In the genomic region with DNA sequence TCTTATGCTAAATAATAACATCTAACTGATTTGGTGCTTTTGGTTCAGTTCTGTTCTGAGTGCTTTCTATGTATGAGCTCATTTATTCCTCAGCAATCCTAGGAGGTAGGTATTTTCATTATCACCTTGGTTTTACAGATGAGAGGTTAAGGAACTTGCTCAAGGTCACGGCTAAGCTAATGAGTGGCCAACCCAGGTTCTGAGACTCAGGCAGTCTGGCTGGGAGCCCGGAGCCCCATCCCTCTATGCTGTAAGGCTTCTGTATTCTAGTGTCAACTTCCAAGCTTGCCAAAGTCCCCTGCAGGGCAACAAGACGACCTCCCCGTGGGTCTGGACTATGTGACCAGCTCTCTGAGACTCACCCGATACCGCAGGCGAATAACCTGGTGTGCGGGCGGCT, we compare ENCODE assay signal across 21 cellular contexts.
A peak's percentile ranks its signal among the peaks of the same experiment; 100 is the strongest.
DNase-seq lines count a peak whose midpoint lies in the region; ATAC-seq, FAIRE-seq and TF ChIP-seq lines count a peak whose summit lies in the region.
"Had no signal": no experiment of that assay in that cellular context is flagged by ENCODE, and none has a peak within 500 bp of the region (broad histone marks: within the 10 kb centered on the region; RNA-seq: fewer than 3 reads in every experiment).

No MANE protein-coding gene starts in this region.

- no peaks in the 10 kb centered on the region for H3K79me2 ChIP-seq in HepG2 (ENCODE audit: insufficient read depth, low read length)

- WGBS in HepG2 (ENCODE audit: low lambda C conversion rate) = 96% methylated on average over 4 of the region's 9 CpGs

- peaks cover 51% of the 10 kb centered on the region for H3K36me3 Mint-ChIP-seq in nephron (ENCODE audit: low read depth)

- H4K20me1 ChIP-seq in HepG2 (ENCODE audit: insufficient read depth, low read length) = no peaks in the 10 kb centered on the region

- CTCF ChIA-PET in HepG2 (lab: Yijun Ruan, JAX; ENCODE audit: low intra/inter-chr PET ratio, low total read pairs) = no interaction called here

- ATAC-seq in HepG2 = no peak
- no peak for ATAC-seq in stimulated activated naive CD8-positive, alpha-beta T cell treated with anti-CD3 and anti-CD28 coated beads, Interleukin-15, Interleukin-2, amounts not matched to agents 100 U/mL and 50 U/mL, for 24 hours
- ATAC-seq in HG03469 (IDR thresholded peaks at IDR 0.05; ENCODE audit: unreplicated experiment) = no peak

- no peak overlapping the region for H2AFZ ChIP-seq in HepG2 (ENCODE audit: low read length)

- FAIRE-seq in HepG2 (lab: Jason Lieb, UNC) = no peak
- FAIRE-seq: A204.1, D721Med, GM19239, H1 had no signal

- H3K4me1 ChIP-seq in HepG2 (ENCODE audit: insufficient read depth, low read length) = 0 out of 2 replicates have a peak, but pooled peaks cover 11% of the 10 kb centered on the region
- H3K4me1 ChIP-seq: BE2C, Caco-2 had no signal

- H3K36me3 ChIP-seq in HepG2 (replicated peaks in 1 of 2; ENCODE audit: control insufficient read depth in 1 of 2, insufficient read depth in 2 of 2, low read length in 2 of 2) = peaks cover 31 to 70% of the 10 kb centered on the region in 2 experiments

- H3K9ac ChIP-seq in HepG2 (ENCODE audit: insufficient read depth, low read depth, low read length) = no peak overlapping the region

- H3K9me3 ChIP-seq in HepG2 (ENCODE audit: low read length) = no peaks in the 10 kb centered on the region
- H3K9me3 ChIP-seq: BE2C, Caco-2 had no signal

- H3K27ac ChIP-seq in HepG2 (ENCODE audit: extremely low read length, insufficient read depth, low read length) = no peak overlapping the region
- H3K27ac ChIP-seq: HL-60 had no signal

- H3K4me3 Mint-ChIP-seq in nephron = no peak overlapping the region
- H3K4me3 Mint-ChIP-seq: CD4-positive, CD25-positive, alpha-beta regulatory T cell; H9; IgD-negative memory B cell had no signal

- TF ChIP-seq RAD21 in HepG2 (CRISPR knock-in tag; IDR thresholded peaks at IDR 0.05) = no peak

- no peaks in the 10 kb centered on the region for H3K27me3 Mint-ChIP-seq in nephron (ENCODE audit: low read depth)
- H3K27me3 Mint-ChIP-seq: CD4-positive, CD25-positive, alpha-beta regulatory T cell; IgD-negative memory B cell had no signal

- H3K4me3 ChIP-seq in epithelial cell of proximal tubule (ENCODE audit: low read depth, low read length) (no peak overlapping the region), HepG2 (replicated peaks in 1 of 3; ENCODE audit: insufficient read depth in 1 of 3, low read depth in 2 of 3, low read length in 3 of 3) (no peak overlapping the region)

- peaks cover 4% of the 10 kb centered on the region for H3K4me1 Mint-ChIP-seq in nephron
- H3K4me1 Mint-ChIP-seq: H9, IgD-negative memory B cell had no signal

- no peak for TF ChIP-seq EP300 in HepG2 (IDR thresholded peaks at IDR 0.05; ENCODE audit: low read depth in 2 of 2, low read length in 2 of 2)
- TF ChIP-seq EP300 in HepG2 (CRISPR knock-in tag; IDR thresholded peaks at IDR 0.05; ENCODE audit: borderline replicate concordance) = no peak

- TF ChIP-seq POLR2A in HepG2 (IDR thresholded peaks at IDR 0.05; ENCODE audit: insufficient read depth in 1 of 2, low read depth in 2 of 2, low read length in 2 of 2) = no peak

- BruUV-seq in HepG2 (replicated peaks; lab: Mats Ljungman, UMichigan) = no TSS peak

- peak overlapping the region in 2 of 3 experiments; percentile 22 to 24 for H3K27ac Mint-ChIP-seq in nephron
- H3K27ac Mint-ChIP-seq: CD4-positive, CD25-positive, alpha-beta regulatory T cell; H9 had no signal

- TF ChIP-seq CTCF in epithelial cell of proximal tubule (conservative IDR thresholded peaks at IDR 0.05; ENCODE audit: low read depth, low read length) (no peak), nephron (IDR thresholded peaks at IDR 0.05; ENCODE audit: unreplicated experiment in 3 of 3) (no peak), HepG2 (CRISPR knock-in tag; IDR thresholded peaks at IDR 0.05) (no peak)

- H3K4me2 ChIP-seq in HepG2 (ENCODE audit: low read depth, low read length) = no peak overlapping the region

- DNase-seq in epithelial cell of proximal tubule (ENCODE audit: low read depth) = peak; percentile 2
- DNase-seq in kidney glomerular epithelial cell (lab: John Stamatoyannopoulos, UW) = peak; percentile 1
- no peak for DNase-seq in HepG2 (ENCODE audit: low spot score)
- DNase-seq in stimulated activated naive CD8-positive, alpha-beta T cell treated with anti-CD3 and anti-CD28 coated beads, Interleukin-15, Interleukin-2, amounts not matched to agents 100 U/mL and 50 U/mL, for 24 hours = no peak
- DNase-seq: ACHN; BE2C; C1 segment of cervical spinal cord; Caco-2; CD4-positive, CD25-positive, alpha-beta regulatory T cell; DMS79; GDM1; H9; KBM-7 had no signal

- H3K27me3 ChIP-seq in HepG2 (ENCODE audit: control insufficient read depth in 1 of 2, insufficient read depth in 2 of 2, low read length in 2 of 2) = no peaks in the 10 kb centered on the region
- H3K27me3 ChIP-seq: BE2C had no signal

- intact Hi-C loops in HepG2 (cut with micrococcal nuclease; ENCODE audit: unreplicated experiment) = no loop called here

- in situ Hi-C loops in HepG2 (cut with HindIII; ENCODE audit: extremely low pct_ligation_motif_present, low pct_unique_long_range_greater_than_20kb) = no loop called here

- POLR2A ChIA-PET in HepG2 (lab: Yijun Ruan, JAX) = no interaction called here

- H3K9me3 Mint-ChIP-seq in nephron = no peaks in the 10 kb centered on the region
- H3K9me3 Mint-ChIP-seq: CD4-positive, CD25-positive, alpha-beta regulatory T cell; H9; IgD-negative memory B cell had no signal

TF ChIP-seq in HepG2, 621 proteins besides CTCF, POLR2A, EP300 and RAD21 (continues in another document):
- TF ChIP-seq PRPF4 (IDR thresholded peaks at IDR 0.05; ENCODE audit: low read depth, low read length, poor library complexity, severe bottlenecking) (no peak), NFIC (IDR thresholded peaks at IDR 0.05; ENCODE audit: low read length) (no peak), FOSL1 (CRISPR knock-in tag; IDR thresholded peaks at IDR 0.05; ENCODE audit: borderline replicate concordance) (no peak), ZNF430 (CRISPR knock-in tag; IDR thresholded peaks at IDR 0.05) (no peak)
- TF ChIP-seq, protein P1, sequence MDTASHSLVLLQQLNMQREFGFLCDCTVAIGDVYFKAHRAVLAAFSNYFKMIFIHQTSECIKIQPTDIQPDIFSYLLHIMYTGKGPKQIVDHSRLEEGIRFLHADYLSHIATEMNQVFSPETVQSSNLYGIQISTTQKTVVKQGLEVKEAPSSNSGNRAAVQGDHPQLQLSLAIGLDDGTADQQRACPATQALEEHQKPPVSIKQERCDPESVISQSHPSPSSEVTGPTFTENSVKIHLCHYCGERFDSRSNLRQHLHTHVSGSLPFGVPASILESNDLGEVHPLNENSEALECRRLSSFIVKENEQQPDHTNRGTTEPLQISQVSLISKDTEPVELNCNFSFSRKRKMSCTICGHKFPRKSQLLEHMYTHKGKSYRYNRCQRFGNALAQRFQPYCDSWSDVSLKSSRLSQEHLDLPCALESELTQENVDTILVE (CRISPR knock-in tag; IDR thresholded peaks at IDR 0.05) = no peak
- TF ChIP-seq, protein P2, sequence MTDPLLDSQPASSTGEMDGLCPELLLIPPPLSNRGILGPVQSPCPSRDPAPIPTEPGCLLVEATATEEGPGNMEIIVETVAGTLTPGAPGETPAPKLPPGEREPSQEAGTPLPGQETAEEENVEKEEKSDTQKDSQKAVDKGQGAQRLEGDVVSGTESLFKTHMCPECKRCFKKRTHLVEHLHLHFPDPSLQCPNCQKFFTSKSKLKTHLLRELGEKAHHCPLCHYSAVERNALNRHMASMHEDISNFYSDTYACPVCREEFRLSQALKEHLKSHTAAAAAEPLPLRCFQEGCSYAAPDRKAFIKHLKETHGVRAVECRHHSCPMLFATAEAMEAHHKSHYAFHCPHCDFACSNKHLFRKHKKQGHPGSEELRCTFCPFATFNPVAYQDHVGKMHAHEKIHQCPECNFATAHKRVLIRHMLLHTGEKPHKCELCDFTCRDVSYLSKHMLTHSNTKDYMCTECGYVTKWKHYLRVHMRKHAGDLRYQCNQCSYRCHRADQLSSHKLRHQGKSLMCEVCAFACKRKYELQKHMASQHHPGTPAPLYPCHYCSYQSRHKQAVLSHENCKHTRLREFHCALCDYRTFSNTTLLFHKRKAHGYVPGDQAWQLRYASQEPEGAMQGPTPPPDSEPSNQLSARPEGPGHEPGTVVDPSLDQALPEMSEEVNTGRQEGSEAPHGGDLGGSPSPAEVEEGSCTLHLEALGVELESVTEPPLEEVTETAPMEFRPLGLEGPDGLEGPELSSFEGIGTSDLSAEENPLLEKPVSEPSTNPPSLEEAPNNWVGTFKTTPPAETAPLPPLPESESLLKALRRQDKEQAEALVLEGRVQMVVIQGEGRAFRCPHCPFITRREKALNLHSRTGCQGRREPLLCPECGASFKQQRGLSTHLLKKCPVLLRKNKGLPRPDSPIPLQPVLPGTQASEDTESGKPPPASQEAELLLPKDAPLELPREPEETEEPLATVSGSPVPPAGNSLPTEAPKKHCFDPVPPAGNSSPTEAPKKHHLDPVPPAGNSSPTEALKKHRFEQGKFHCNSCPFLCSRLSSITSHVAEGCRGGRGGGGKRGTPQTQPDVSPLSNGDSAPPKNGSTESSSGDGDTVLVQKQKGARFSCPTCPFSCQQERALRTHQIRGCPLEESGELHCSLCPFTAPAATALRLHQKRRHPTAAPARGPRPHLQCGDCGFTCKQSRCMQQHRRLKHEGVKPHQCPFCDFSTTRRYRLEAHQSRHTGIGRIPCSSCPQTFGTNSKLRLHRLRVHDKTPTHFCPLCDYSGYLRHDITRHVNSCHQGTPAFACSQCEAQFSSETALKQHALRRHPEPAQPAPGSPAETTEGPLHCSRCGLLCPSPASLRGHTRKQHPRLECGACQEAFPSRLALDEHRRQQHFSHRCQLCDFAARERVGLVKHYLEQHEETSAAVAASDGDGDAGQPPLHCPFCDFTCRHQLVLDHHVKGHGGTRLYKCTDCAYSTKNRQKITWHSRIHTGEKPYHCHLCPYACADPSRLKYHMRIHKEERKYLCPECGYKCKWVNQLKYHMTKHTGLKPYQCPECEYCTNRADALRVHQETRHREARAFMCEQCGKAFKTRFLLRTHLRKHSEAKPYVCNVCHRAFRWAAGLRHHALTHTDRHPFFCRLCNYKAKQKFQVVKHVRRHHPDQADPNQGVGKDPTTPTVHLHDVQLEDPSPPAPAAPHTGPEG (CRISPR knock-in tag; IDR thresholded peaks at IDR 0.05) = no peak

Comparison
In these comparisons a context has a peak if more than half of its experiments do, and no peak if none do; other contexts are left out.
1. DNase-seq: peak in epithelial cell of proximal tubule (single experiment) and kidney glomerular epithelial cell (single experiment); none in HepG2 (single experiment) and stimulated activated naive CD8-positive, alpha-beta T cell treated with anti-CD3 and anti-CD28 coated beads, Interleukin-15, Interleukin-2, amounts not matched to agents 100 U/mL and 50 U/mL, for 24 hours (single experiment).